25 cellular contexts compared by ENCODE assay signal in genomic region chr3:129620828-129621605, GRCh38. TPM values are rescaled to one million over a fixed set of nuclear protein-coding genes. Genes with fewer than 3 reads are reported as not detected.
A peak's percentile ranks its signal among the peaks of the same experiment; 100 is the strongest.
DNase-seq lines count a peak whose midpoint lies in the region; ATAC-seq and TF ChIP-seq lines count a peak whose summit lies in the region.
"Had no signal": no experiment of that assay in that cellular context is flagged by ENCODE, and none has a peak within 500 bp of the region (broad histone marks: within the 10 kb centered on the region; RNA-seq: fewer than 3 reads in every experiment).

No MANE protein-coding gene starts in this region.

- peak overlapping the region; percentile 99 for H3K27ac ChIP-seq in left ventricle myocardium inferior (replicated peaks)
- H3K27ac ChIP-seq in neuronal stem cell (replicated peaks; ENCODE audit: low read length): no peak overlapping the region
- no peak overlapping the region for H3K27ac ChIP-seq in SJCRH30
- no peak overlapping the region for H3K27ac ChIP-seq in vagina
- H3K27ac ChIP-seq: parathyroid adenoma, SK-N-MC, tibial artery, VCaP had no signal

- peaks cover 2% of the 10 kb centered on the region for H3K79me1 ChIP-seq in neuronal stem cell (ENCODE audit: low read depth, low read length)

- no peak overlapping the region for H4K8ac ChIP-seq in neuronal stem cell (ENCODE audit: low read depth, low read length)

- WGBS in neuronal stem cell (ENCODE audit: extremely low coverage in 2 of 2, insufficient read length in 2 of 2, insufficient replicate concordance in 1 of 2), 2 donors: no CpG with 5 or more reads among the region's 18 CpGs

- H3K18ac ChIP-seq in neuronal stem cell (ENCODE audit: low read length): peak overlapping the region; percentile 20

- no peak overlapping the region for H3K9ac ChIP-seq in neuronal stem cell (ENCODE audit: low read depth, low read length, poor library complexity)
- H3K9ac ChIP-seq: parathyroid adenoma had no signal

- no peak overlapping the region for H2BK15ac ChIP-seq in neuronal stem cell (ENCODE audit: low read length)

- H2AK5ac ChIP-seq in neuronal stem cell (ENCODE audit: low read depth, low read length): peak overlapping the region; percentile 56

- no peak overlapping the region for H2BK12ac ChIP-seq in neuronal stem cell (ENCODE audit: low read length)

- H3K14ac ChIP-seq in neuronal stem cell (ENCODE audit: low read length): peak overlapping the region; percentile 77

- ATAC-seq in Right ventricle myocardium inferior: no peak
- ATAC-seq in GM18517 (IDR thresholded peaks at IDR 0.05; ENCODE audit: unreplicated experiment): no peak
- ATAC-seq: activated naive CD4-positive, alpha-beta T cell treated with anti-CD3 and anti-CD28 coated beads, Interleukin-2, amount 50 U/mL, for 72 hours; activated T-helper 17 cell treated with anti-CD3 and anti-CD28 coated beads, Interleukin-2, amount 50 U/mL, for 72 hours; gastroesophageal sphincter had no signal

- H3K4me3 ChIP-seq in left ventricle myocardium inferior: no peak overlapping the region
- no peak overlapping the region for H3K4me3 ChIP-seq in neuronal stem cell (ENCODE audit: low read length in 2 of 2)
- no peak overlapping the region for H3K4me3 ChIP-seq in SJCRH30
- no peak overlapping the region for H3K4me3 ChIP-seq in vagina
- H3K4me3 ChIP-seq: gastroesophageal sphincter, SK-N-MC, stomach, tibial artery had no signal

- H3K9me3 ChIP-seq in left ventricle myocardium inferior (replicated peaks) (no peaks in the 10 kb centered on the region), neuronal stem cell (replicated peaks in 1 of 2; ENCODE audit: control insufficient read depth in 2 of 2, insufficient read depth in 1 of 2, low read depth in 1 of 2, low read length in 2 of 2) (no peaks in the 10 kb centered on the region), SJCRH30 (replicated peaks) (no peaks in the 10 kb centered on the region), vagina (no peaks in the 10 kb centered on the region)
- H3K9me3 ChIP-seq: Caco-2, gastroesophageal sphincter, stomach, tibial artery had no signal

- no peaks in the 10 kb centered on the region for H3K36me3 ChIP-seq in left ventricle myocardium inferior
- H3K36me3 ChIP-seq in neuronal stem cell (replicated peaks in 1 of 2; ENCODE audit: control insufficient read depth in 2 of 2, insufficient read depth in 2 of 2, low read length in 2 of 2): no peaks in the 10 kb centered on the region
- H3K36me3 ChIP-seq in SJCRH30: no peaks in the 10 kb centered on the region
- H3K36me3 ChIP-seq in vagina: no peaks in the 10 kb centered on the region
- H3K36me3 ChIP-seq: gastroesophageal sphincter, stomach, tibial artery had no signal

- H2BK120ac ChIP-seq in neuronal stem cell (ENCODE audit: low read depth, low read length): no peak overlapping the region

- no peak for DNase-seq in left ventricle myocardium inferior
- no peak for DNase-seq in Right ventricle myocardium inferior (ENCODE audit: missing footprints)
- DNase-seq in islet precursor cell: peak; percentile 58
- no peak for DNase-seq in neuronal stem cell (ENCODE audit: low spot score)
- DNase-seq in SJCRH30: no peak
- DNase-seq in vagina (ENCODE audit: extremely low spot score in 2 of 2): no peak
- no peak for DNase-seq in Kasumi-1 (lab: John Stamatoyannopoulos, UW)
- DNase-seq: activated CD8-positive, alpha-beta memory T cell treated with anti-CD3 and anti-CD28 coated beads, Interleukin-2, amount 50 U/mL, for 4 hours; anterior cingulate cortex; C1 segment of cervical spinal cord; DMS79 treated with DMSO at 0.1 percent for 48 hours; HCEC 1CT; naive B cell; NCI-H526; stimulated activated CD8-positive, alpha-beta memory T cell treated with anti-CD3 and anti-CD28 coated beads, Interleukin-4, amount 100 ng/mL, for 48 hours; stomach had no signal

- no peak overlapping the region for H3K4ac ChIP-seq in neuronal stem cell (ENCODE audit: low read length)

- no peak overlapping the region for H4K91ac ChIP-seq in neuronal stem cell (ENCODE audit: low read depth, low read length, poor library complexity)

- H2BK5ac ChIP-seq in neuronal stem cell (ENCODE audit: low read length): no peak overlapping the region

- intact Hi-C loops in left ventricle myocardium inferior (cut with micrococcal nuclease) (no loop called here), Right ventricle myocardium inferior (cut with DNase I) (no loop called here), vagina (cut with DNase I) (loop anchor here (10.0 kb wide), 1 partner anchor 204 kb away; no protein-coding TSS in a partner anchor)

- no peak for TF ChIP-seq POLR2A in vagina (IDR thresholded peaks at IDR 0.05)

- no peak overlapping the region for H2AFZ ChIP-seq in neuronal stem cell (ENCODE audit: low read length)
- H2AFZ ChIP-seq: parathyroid adenoma had no signal

- H3K4me1 ChIP-seq in left ventricle myocardium inferior (peaks cover 100% of the 10 kb centered on the region), neuronal stem cell (ENCODE audit: control insufficient read depth in 2 of 2, insufficient read depth in 1 of 2, low read depth in 1 of 2, low read length in 2 of 2) (peaks cover 13% of the 10 kb centered on the region in 2 donors), SJCRH30 (peaks cover 32% of the 10 kb centered on the region), vagina (peaks cover 52% of the 10 kb centered on the region)

- H3K4me2 ChIP-seq in neuronal stem cell (ENCODE audit: insufficient read depth, low read length, poor library complexity, severe bottlenecking): no peak overlapping the region

- TF ChIP-seq CTCF in left ventricle myocardium inferior (IDR thresholded peaks at IDR 0.05; ENCODE audit: borderline replicate concordance) (no peak), vagina (IDR thresholded peaks at IDR 0.05) (no peak)

- H3K23ac ChIP-seq in neuronal stem cell (ENCODE audit: low read depth, low read length, poor library complexity): no peak overlapping the region

- H3K27me3 ChIP-seq in left ventricle myocardium inferior (ENCODE audit: low read depth): no peaks in the 10 kb centered on the region
- H3K27me3 ChIP-seq in neuronal stem cell (ENCODE audit: control insufficient read depth in 3 of 3, insufficient read depth in 3 of 3, low read depth in 1 of 3, low read length in 3 of 3): no peaks in the 10 kb centered on the region
- H3K27me3 ChIP-seq in SJCRH30: no peaks in the 10 kb centered on the region
- no peaks in the 10 kb centered on the region for H3K27me3 ChIP-seq in vagina
- H3K27me3 ChIP-seq: gastroesophageal sphincter, stomach, tibial artery had no signal

RNA-seq across cellular contexts. Expression of gene PLXND1, which starts 14.5 kb away (rescaled TPM):
- total RNA-seq in left ventricle myocardium inferior: 45.5 TPM
- total RNA-seq in Right ventricle myocardium inferior: 66.3 TPM
- polyA plus RNA-seq in neuronal stem cell (2013, experiment 1 of 2): 43.7 TPM
- 41.8 TPM for polyA plus RNA-seq in neuronal stem cell (2013, experiment 2 of 2)
- total RNA-seq in SJCRH30 (2014; rRNA removed; shearing (Covaris generic)): 91.1 and 95.8 TPM in 2 replicates
- total RNA-seq in vagina: 96.5 TPM
